Comparison of ENCODE assay signal across 8 cellular contexts in genomic region chr1:35707253-35708178, GRCh38. TPM values are rescaled to one million over a fixed set of nuclear protein-coding genes. Genes with fewer than 3 reads are reported as not detected.
DNase-seq lines count a peak whose midpoint lies in the region; ATAC-seq and TF ChIP-seq lines count a peak whose summit lies in the region.

No MANE protein-coding gene starts in this region.

- H3K9me3 Mint-ChIP-seq in natural killer cell, result no peaks in the 10 kb centered on the region

- H3K4me3 Mint-ChIP-seq in natural killer cell, result peak overlapping the region; percentile 86

- H3K4me1 Mint-ChIP-seq in natural killer cell, result peaks cover 21 to 30% of the 10 kb centered on the region in 2 donors

- peak; percentile 34 for DNase-seq in DMS53 treated with DMSO at 0.1 percent for 48 hours (lab: John Stamatoyannopoulos, UW; ENCODE audit: unreplicated experiment)
- peak; percentile 14 for DNase-seq in NCI-H187 treated with DMSO at 0.1 percent for 48 hours (lab: John Stamatoyannopoulos, UW)
- DNase-seq in activated CD8-positive, alpha-beta memory T cell treated with anti-CD3 and anti-CD28 coated beads for 24 hours, result peak; percentile 68
- DNase-seq in natural killer cell, result peak; percentile 22
- DNase-seq in mesenteric fat pad (ENCODE audit: low spot score), result no peak
- no peak for DNase-seq in COLO829 (ENCODE audit: low spot score)

- no peaks in the 10 kb centered on the region for H3K36me3 Mint-ChIP-seq in natural killer cell

- H3K9me3 ChIP-seq in esophagus (ENCODE audit: control insufficient read depth in 2 of 2, insufficient read depth in 1 of 2, low read depth in 1 of 2, low read length in 1 of 2), result peaks cover 0 to 3% of the 10 kb centered on the region in 2 donors

- peaks cover 3 to 7% of the 10 kb centered on the region in 2 donors for H3K27me3 ChIP-seq in esophagus (ENCODE audit: control insufficient read depth in 1 of 2, insufficient read depth in 2 of 2, low read length in 2 of 2)

- peak; percentile 57 to 68 (median 66) for ATAC-seq in natural killer cell

- H3K4me3 ChIP-seq in esophagus (ENCODE audit: low read depth in 1 of 2, low read length in 2 of 2), result peak overlapping the region; percentile 22 to 55
- peak overlapping the region; percentile 46 for H3K4me3 ChIP-seq in urinary bladder (ENCODE audit: low read depth, low read length)

- no peak overlapping the region for H3K27ac ChIP-seq in esophagus (ENCODE audit: low read depth in 2 of 2, low read length in 1 of 2)
- no peak overlapping the region for H3K27ac ChIP-seq in urinary bladder (ENCODE audit: low read depth)

- peak overlapping the region; percentile 54 to 90 for H3K27ac Mint-ChIP-seq in natural killer cell

- H3K4me1 ChIP-seq in esophagus (ENCODE audit: control insufficient read depth in 2 of 2, insufficient read depth in 2 of 2, low read length in 1 of 2), result peaks cover 0 to 10% of the 10 kb centered on the region in 2 donors
- H3K4me1 ChIP-seq in urinary bladder (ENCODE audit: insufficient read depth), result peaks cover 1% of the 10 kb centered on the region

- H3K36me3 ChIP-seq in esophagus (ENCODE audit: control insufficient read depth in 2 of 2, insufficient read depth in 2 of 2, low read length in 1 of 2) (no peaks in the 10 kb centered on the region), urinary bladder (ENCODE audit: insufficient read depth) (no peaks in the 10 kb centered on the region)

- WGBS in esophagus, 2 donors, result 5% methylated on average over 39 to 65 of the region's 66 CpGs
- WGBS in urinary bladder, result 4% methylated on average over 66 of the region's 66 CpGs

- intact Hi-C loops in natural killer cell (cut with micrococcal nuclease), result no loop called here

- peaks cover 0 to 7% of the 10 kb centered on the region in 2 donors for H3K27me3 Mint-ChIP-seq in natural killer cell (ENCODE audit: low read depth in 2 of 2)

- no peak for TF ChIP-seq CTCF in natural killer cell (IDR thresholded peaks at IDR 0.05)

RNA-seq across cellular contexts. Expression of gene C1orf216, which starts 11.2 kb away (rescaled TPM):
- polyA plus RNA-seq in esophagus, result 1 to 10 TPM in 1 of 2 donors, under 1 TPM in 1; 0.94 to 2.4 TPM
- total RNA-seq in natural killer cell, result 10 to 100 TPM in 2 of 3 donors, 1 to 10 TPM in 1; 8.0 to 14.1 (median 13.0) TPM
- total RNA-seq in urinary bladder, result 12.0 TPM
- 20.4 TPM for polyA plus RNA-seq in urinary bladder
- total RNA-seq in mesenteric fat pad, result 17.5 TPM

Comparison
In these comparisons a context has a peak if more than half of its experiments do, and no peak if none do; other contexts are left out.
1. DNase-seq: peak in DMS53 treated with DMSO at 0.1 percent for 48 hours (single experiment), NCI-H187 treated with DMSO at 0.1 percent for 48 hours (single experiment), activated CD8-positive, alpha-beta memory T cell treated with anti-CD3 and anti-CD28 coated beads for 24 hours (single experiment) and natural killer cell (single experiment); none in mesenteric fat pad (single experiment) and COLO829 (single experiment).